ENCODE assay signal across 13 cellular contexts in genomic region chr19:46574533-46574932, GRCh38. TPM values are rescaled to one million over a fixed set of nuclear protein-coding genes. Genes with fewer than 3 reads are reported as not detected.
DNase-seq lines count a peak whose midpoint lies in the region; ATAC-seq and TF ChIP-seq lines count a peak whose summit lies in the region.
"Had no signal": no experiment of that assay in that cellular context is flagged by ENCODE, and none has a peak within 500 bp of the region (broad histone marks: within the 10 kb centered on the region; RNA-seq: fewer than 3 reads in every experiment).

No MANE protein-coding gene starts in this region.

- no peaks in the 10 kb centered on the region for H3K9me3 ChIP-seq in A673 (ENCODE audit: low read depth, low read length, poor library complexity, severe bottlenecking)
- H3K9me3 ChIP-seq in Caco-2: no peaks in the 10 kb centered on the region
- H3K9me3 ChIP-seq: esophagus squamous epithelium, uterus had no signal

- CTCF ChIA-PET in A673 (lab: Charles Lee): no interaction called here
- CTCF ChIA-PET in T-cell (lab: Charles Lee): interaction anchor here in 1 of 2 donors (0.6 to 0.7 kb wide), 2 partner anchors 113 to 191 kb away, joined by 3 read pairs; no protein-coding TSS in a partner anchor
- CTCF ChIA-PET in Caco-2 (lab: Charles Lee): no interaction called here

- TF ChIP-seq CTCF in A673 (conservative IDR thresholded peaks at IDR 0.05; ENCODE audit: low read depth, low read length): no peak
- no peak for TF ChIP-seq CTCF in Caco-2 (IDR thresholded peaks at IDR 0.05; ENCODE audit: insufficient read depth in 1 of 2, low read depth in 1 of 2, low read length in 1 of 2, severe bottlenecking in 1 of 2, unreplicated experiment in 1 of 2)

- no peaks in the 10 kb centered on the region for H3K27me3 ChIP-seq in A673 (replicated peaks; ENCODE audit: insufficient read depth, low read depth, low read length, poor library complexity)
- H3K27me3 ChIP-seq in Caco-2 (replicated peaks; ENCODE audit: control insufficient read depth, insufficient read depth, low read length): no peaks in the 10 kb centered on the region
- H3K27me3 ChIP-seq: esophagus squamous epithelium, uterus had no signal

- POLR2A ChIA-PET in A673 (lab: Charles Lee; ENCODE audit: low non-redundant PET) (no interaction called here), T-cell (lab: Charles Lee) (no interaction called here), Caco-2 (lab: Charles Lee) (no interaction called here)

- peak overlapping the region in 1 of 3 donors; percentile 61 for H3K4me3 Mint-ChIP-seq in T-cell
- no peak overlapping the region for H3K4me3 Mint-ChIP-seq in Caco-2 (ENCODE audit: unreplicated experiment)

- H3K4me1 Mint-ChIP-seq in T-cell (peaks cover 23 to 38% (median 35%) of the 10 kb centered on the region in 3 donors), Caco-2 (ENCODE audit: low read depth, unreplicated experiment) (no peaks in the 10 kb centered on the region)

- H3K27me3 Mint-ChIP-seq in T-cell (peaks cover 0 to 2% of the 10 kb centered on the region in 2 donors), Caco-2 (ENCODE audit: insufficient read depth, unreplicated experiment) (no peaks in the 10 kb centered on the region)

- DNase-seq in A673 (ENCODE audit: low spot score) (peak; percentile 87), T-cell (peak in 31 of 34 experiments; percentile 7 to 60 (median 33)), nucleus accumbens (lab: John Stamatoyannopoulos, UW) (peak in 35 of 56 donors; percentile 1 to 81 (median 37)), Caco-2 (no peak)
- DNase-seq in activated naive CD4-positive, alpha-beta T cell treated with anti-CD3 and anti-CD28 coated beads, Interleukin-2, amount 50 U/mL, for 16 hours: peak; percentile 63
- DNase-seq: esophagus squamous epithelium, NCI-H1048, uterus had no signal

- H3K4me3 ChIP-seq in A673 (ENCODE audit: low read depth, low read length, poor library complexity, severe bottlenecking) (no peak overlapping the region), Caco-2 (ENCODE audit: low read depth, low read length) (no peak overlapping the region)
- H3K4me3 ChIP-seq: esophagus squamous epithelium, lung, skin epidermis, uterus had no signal

- H3K27ac ChIP-seq in A673 (ENCODE audit: low read depth, low read length, poor library complexity, severe bottlenecking): no peak overlapping the region
- H3K27ac ChIP-seq: esophagus squamous epithelium, skin epidermis, uterus had no signal

- H3K4me1 ChIP-seq in A673 (ENCODE audit: insufficient read depth, low read length, poor library complexity, severe bottlenecking): peaks cover 9% of the 10 kb centered on the region
- H3K4me1 ChIP-seq in Caco-2: no peaks in the 10 kb centered on the region
- H3K4me1 ChIP-seq: esophagus squamous epithelium, uterus had no signal

- H3K27ac Mint-ChIP-seq in T-cell (no peak overlapping the region), Caco-2 (ENCODE audit: unreplicated experiment) (no peak overlapping the region)

- ATAC-seq in T-cell (replicated peaks in 1 of 4) (peak; percentile 42 to 96 (median 54)), GM19455 (IDR thresholded peaks at IDR 0.05; ENCODE audit: unreplicated experiment) (no peak), HG02642 (IDR thresholded peaks at IDR 0.05; ENCODE audit: poor library complexity, unreplicated experiment) (no peak), HG02885 (IDR thresholded peaks at IDR 0.05; ENCODE audit: poor library complexity, unreplicated experiment) (no peak)

- H3K36me3 ChIP-seq in A673 (ENCODE audit: insufficient read depth, low read length, poor library complexity, severe bottlenecking): no peaks in the 10 kb centered on the region
- no peaks in the 10 kb centered on the region for H3K36me3 ChIP-seq in Caco-2 (ENCODE audit: control insufficient read depth, insufficient read depth, low read length)
- H3K36me3 ChIP-seq: esophagus squamous epithelium, uterus had no signal

- intact Hi-C loops in A673 (cut with micrococcal nuclease; ENCODE audit: unreplicated experiment) (no loop called here), Caco-2 (cut with micrococcal nuclease; ENCODE audit: unreplicated experiment) (no loop called here)

- H3K36me3 Mint-ChIP-seq in T-cell (no peaks in the 10 kb centered on the region), Caco-2 (ENCODE audit: insufficient read depth, unreplicated experiment) (peaks cover 6% of the 10 kb centered on the region)

- H3K9me3 Mint-ChIP-seq in T-cell (no peaks in the 10 kb centered on the region), Caco-2 (ENCODE audit: unreplicated experiment) (no peaks in the 10 kb centered on the region)

- BruUV-seq in A673 (replicated peaks; lab: Mats Ljungman, UMichigan) (no TSS peak), Caco-2 (replicated peaks; lab: Mats Ljungman, UMichigan) (no TSS peak)

RNA-seq across cellular contexts. Expression of gene CALM3, which starts 26.6 kb away (rescaled TPM):
- total RNA-seq in A673 (2021) (272 and 291 TPM in 2 replicates), T-cell (100 to 1,000 TPM; 183 to 256 (median 208) TPM), Caco-2 (2022) (465 and 484 TPM in 2 replicates)

RNA-seq across cellular contexts. Expression of gene PTGIR, which starts 50.4 kb away (rescaled TPM):
- total RNA-seq in A673 (2021) (0.46 TPM in 1 of 2 replicates, not detected in the other), T-cell (1 to 10 TPM; 1.2 to 5.4 (median 3.5) TPM), Caco-2 (2022) (not detected in 2 replicates)

Comparison
In these comparisons a context has a peak if more than half of its experiments do, and no peak if none do; other contexts are left out.
1. DNase-seq: peak in A673 (single experiment), T-cell (31 of 34), activated naive CD4-positive, alpha-beta T cell treated with anti-CD3 and anti-CD28 coated beads, Interleukin-2, amount 50 U/mL, for 16 hours (single experiment) and nucleus accumbens (35 of 56); none in Caco-2 (0 of 2).
2. ATAC-seq: peak in T-cell (4 of 4); none in GM19455 (single experiment), HG02642 (single experiment) and HG02885 (single experiment).